8 cellular contexts compared by ENCODE assay signal in the genomic region with DNA sequence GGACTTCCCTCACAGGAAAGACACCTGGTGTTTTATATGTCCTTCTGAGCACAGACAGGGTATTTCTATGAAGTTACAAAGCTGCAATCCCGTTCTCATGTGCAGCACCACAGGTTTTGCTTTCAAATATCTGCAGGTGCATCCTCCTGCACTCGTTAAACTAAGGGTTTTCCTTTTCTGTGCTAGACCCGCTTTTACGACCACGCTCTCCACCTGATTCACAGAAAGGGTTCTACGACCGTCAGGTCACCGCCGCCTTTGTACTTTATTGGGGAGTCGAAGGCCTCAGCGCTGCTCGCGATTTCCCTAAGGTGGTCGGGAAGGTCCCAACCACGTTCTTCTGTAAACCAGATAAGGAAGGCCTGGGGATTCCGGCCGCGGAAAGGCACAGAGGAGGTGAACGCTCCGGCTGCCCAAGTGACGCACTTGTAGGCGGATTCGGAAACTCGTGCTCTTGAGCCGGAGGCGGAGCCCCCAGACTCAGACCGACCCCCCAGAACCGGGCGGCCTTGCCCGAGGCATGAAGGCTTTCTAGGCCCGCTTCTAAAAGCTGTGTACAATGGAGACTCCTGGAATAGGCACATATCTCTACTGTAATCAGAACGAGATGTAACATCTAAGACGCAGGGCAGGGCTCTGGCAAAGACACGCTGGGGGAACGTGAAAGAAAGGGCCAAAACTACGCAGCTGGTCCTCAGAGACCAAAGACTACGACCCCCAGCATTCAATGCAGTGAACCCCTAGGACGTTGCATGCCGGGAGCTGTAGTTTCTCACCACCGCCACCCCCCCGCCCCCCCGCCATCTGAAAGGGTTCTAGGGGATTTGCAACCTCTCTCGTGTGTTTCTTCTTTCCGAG. TPM values are rescaled to one million over a fixed set of nuclear protein-coding genes. Genes with fewer than 3 reads are reported as not detected.
DNase-seq lines count a peak whose midpoint lies in the region; ATAC-seq, FAIRE-seq and TF ChIP-seq lines count a peak whose summit lies in the region.

No MANE protein-coding gene starts in this region.

- peaks cover 31% of the 10 kb centered on the region for H3K4me1 Mint-ChIP-seq in WTC11

- CTCF ChIA-PET in WTC11 (lab: Charles Lee): interaction anchor here (0.6 to 1.5 kb wide), 9 partner anchors 36 to 297 kb away, joined by 3 to 6 read pairs (median 4); a partner anchor contains a TSS

- H3K9me3 Mint-ChIP-seq in WTC11: no peaks in the 10 kb centered on the region

- H3K27ac Mint-ChIP-seq in WTC11: peak overlapping the region; percentile 99

- peak overlapping the region; percentile 94 for H3K27ac ChIP-seq in skeletal muscle tissue (ENCODE audit: low read depth, low read length)

- H3K36me3 ChIP-seq in bronchial epithelial cell (ENCODE audit: control insufficient read depth, insufficient read depth, low read length): peaks cover 8% of the 10 kb centered on the region
- H3K36me3 ChIP-seq in skeletal muscle tissue (ENCODE audit: control insufficient read depth in 3 of 3, insufficient read depth in 3 of 3, low read length in 3 of 3): peaks cover 9 to 16% (median 15%) of the 10 kb centered on the region in 3 donors

- peak overlapping the region; percentile 52 for H3K4me3 ChIP-seq in bronchial epithelial cell (ENCODE audit: low read depth, low read length)
- peak overlapping the region; percentile 72 to 88 (median 76) for H3K4me3 ChIP-seq in skeletal muscle tissue (ENCODE audit: low read length in 3 of 3)

- DNase-seq in NCI-H226 (peak; percentile 84), WTC11 (ENCODE audit: low spot score) (peak; percentile 78), bronchial epithelial cell (ENCODE audit: low read depth) (peak; percentile 86), iPS-NIHi11 (ENCODE audit: low spot score) (peak; percentile 82)

- TF ChIP-seq CTCF in WTC11 (IDR thresholded peaks at IDR 0.05): no peak
- no peak for TF ChIP-seq CTCF in bronchial epithelial cell (IDR thresholded peaks at IDR 0.05; ENCODE audit: insufficient read depth, low read length, severe bottlenecking)

- no peaks in the 10 kb centered on the region for H3K27me3 Mint-ChIP-seq in WTC11 (ENCODE audit: low read depth)

- H3K4me3 Mint-ChIP-seq in WTC11: peak overlapping the region; percentile 87

- peak; percentile 13 for ATAC-seq in GM18519 (IDR thresholded peaks at IDR 0.05; ENCODE audit: low FRiP score, unreplicated experiment)
- peak; percentile 28 for ATAC-seq in HG03135 (IDR thresholded peaks at IDR 0.05; ENCODE audit: unreplicated experiment)
- ATAC-seq in WTC11: peak; percentile 56
- no peak for ATAC-seq in HG03469 (IDR thresholded peaks at IDR 0.05; ENCODE audit: unreplicated experiment)

- no peaks in the 10 kb centered on the region for H3K9me3 ChIP-seq in skeletal muscle tissue (ENCODE audit: control insufficient read depth in 3 of 3, low read length in 3 of 3)

- H3K4me1 ChIP-seq in skeletal muscle tissue (ENCODE audit: control insufficient read depth in 3 of 3, insufficient read depth in 3 of 3, low read length in 3 of 3): peaks cover 42 to 47% (median 44%) of the 10 kb centered on the region in 3 donors

- FAIRE-seq in bronchial epithelial cell (lab: Jason Lieb, UNC): no peak

- POLR2A ChIA-PET in WTC11 (lab: Charles Lee): interaction anchor here (0.6 to 1.6 kb wide), 12 partner anchors 8 to 1178 kb away, joined by 3 to 22 read pairs (median 4); a partner anchor contains a TSS

- H3K27me3 ChIP-seq in bronchial epithelial cell (ENCODE audit: control insufficient read depth, insufficient read depth, low read length) (no peaks in the 10 kb centered on the region), skeletal muscle tissue (ENCODE audit: control insufficient read depth in 3 of 3, insufficient read depth in 3 of 3, low read length in 3 of 3) (no peaks in the 10 kb centered on the region)

- H3K36me3 Mint-ChIP-seq in WTC11: peaks cover 33% of the 10 kb centered on the region

- peak overlapping the region; percentile 79 to 93 (median 85) for H3K9ac ChIP-seq in skeletal muscle tissue (ENCODE audit: low read depth in 1 of 3, low read length in 3 of 3)

TF ChIP-seq in WTC11, 78 proteins besides CTCF, POLR2A, EP300 and RAD21:
- TF ChIP-seq, protein P1, sequence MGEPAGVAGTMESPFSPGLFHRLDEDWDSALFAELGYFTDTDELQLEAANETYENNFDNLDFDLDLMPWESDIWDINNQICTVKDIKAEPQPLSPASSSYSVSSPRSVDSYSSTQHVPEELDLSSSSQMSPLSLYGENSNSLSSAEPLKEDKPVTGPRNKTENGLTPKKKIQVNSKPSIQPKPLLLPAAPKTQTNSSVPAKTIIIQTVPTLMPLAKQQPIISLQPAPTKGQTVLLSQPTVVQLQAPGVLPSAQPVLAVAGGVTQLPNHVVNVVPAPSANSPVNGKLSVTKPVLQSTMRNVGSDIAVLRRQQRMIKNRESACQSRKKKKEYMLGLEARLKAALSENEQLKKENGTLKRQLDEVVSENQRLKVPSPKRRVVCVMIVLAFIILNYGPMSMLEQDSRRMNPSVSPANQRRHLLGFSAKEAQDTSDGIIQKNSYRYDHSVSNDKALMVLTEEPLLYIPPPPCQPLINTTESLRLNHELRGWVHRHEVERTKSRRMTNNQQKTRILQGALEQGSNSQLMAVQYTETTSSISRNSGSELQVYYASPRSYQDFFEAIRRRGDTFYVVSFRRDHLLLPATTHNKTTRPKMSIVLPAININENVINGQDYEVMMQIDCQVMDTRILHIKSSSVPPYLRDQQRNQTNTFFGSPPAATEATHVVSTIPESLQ (CRISPR knock-in tag; IDR thresholded peaks at IDR 0.05): no peak
- TF ChIP-seq MXD4 (CRISPR knock-in tag; IDR thresholded peaks at IDR 0.05; ENCODE audit: borderline replicate concordance) (no peak), CREM (CRISPR knock-in tag; IDR thresholded peaks at IDR 0.05) (peak; percentile 70; the same call in 1 of the 2 replicates), ZNF423 (CRISPR knock-in tag; IDR thresholded peaks at IDR 0.05) (no peak), ZNF317 (CRISPR knock-in tag; IDR thresholded peaks at IDR 0.05; ENCODE audit: borderline replicate concordance, low read depth) (no peak), JAZF1 (CRISPR knock-in tag; IDR thresholded peaks at IDR 0.05) (no peak), ZBTB21 (CRISPR knock-in tag; IDR thresholded peaks at IDR 0.05; ENCODE audit: borderline replicate concordance) (no peak), TEAD1 (CRISPR knock-in tag; IDR thresholded peaks at IDR 0.05) (peak; percentile 69; the same call in 1 of the 2 replicates), CREB1 (CRISPR knock-in tag; IDR thresholded peaks at IDR 0.05) (peak; percentile 25; the same call in 1 of the 2 replicates), RORB (CRISPR knock-in tag; IDR thresholded peaks at IDR 0.05) (no peak)
- TF ChIP-seq, protein P2, sequence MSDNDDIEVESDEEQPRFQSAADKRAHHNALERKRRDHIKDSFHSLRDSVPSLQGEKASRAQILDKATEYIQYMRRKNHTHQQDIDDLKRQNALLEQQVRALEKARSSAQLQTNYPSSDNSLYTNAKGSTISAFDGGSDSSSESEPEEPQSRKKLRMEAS (CRISPR knock-in tag; IDR thresholded peaks at IDR 0.05): peak; percentile 49
- TF ChIP-seq, protein P3, sequence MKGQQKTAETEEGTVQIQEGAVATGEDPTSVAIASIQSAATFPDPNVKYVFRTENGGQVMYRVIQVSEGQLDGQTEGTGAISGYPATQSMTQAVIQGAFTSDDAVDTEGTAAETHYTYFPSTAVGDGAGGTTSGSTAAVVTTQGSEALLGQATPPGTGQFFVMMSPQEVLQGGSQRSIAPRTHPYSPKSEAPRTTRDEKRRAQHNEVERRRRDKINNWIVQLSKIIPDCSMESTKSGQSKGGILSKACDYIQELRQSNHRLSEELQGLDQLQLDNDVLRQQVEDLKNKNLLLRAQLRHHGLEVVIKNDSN (CRISPR knock-in tag; IDR thresholded peaks at IDR 0.05): 0 out of 2 replicates have a peak, but pooled peaks have one; percentile 38
- TF ChIP-seq, protein P4, sequence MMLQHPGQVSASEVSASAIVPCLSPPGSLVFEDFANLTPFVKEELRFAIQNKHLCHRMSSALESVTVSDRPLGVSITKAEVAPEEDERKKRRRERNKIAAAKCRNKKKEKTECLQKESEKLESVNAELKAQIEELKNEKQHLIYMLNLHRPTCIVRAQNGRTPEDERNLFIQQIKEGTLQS (CRISPR knock-in tag; conservative IDR thresholded peaks at IDR 0.05): no peak
- TF ChIP-seq, protein P5, sequence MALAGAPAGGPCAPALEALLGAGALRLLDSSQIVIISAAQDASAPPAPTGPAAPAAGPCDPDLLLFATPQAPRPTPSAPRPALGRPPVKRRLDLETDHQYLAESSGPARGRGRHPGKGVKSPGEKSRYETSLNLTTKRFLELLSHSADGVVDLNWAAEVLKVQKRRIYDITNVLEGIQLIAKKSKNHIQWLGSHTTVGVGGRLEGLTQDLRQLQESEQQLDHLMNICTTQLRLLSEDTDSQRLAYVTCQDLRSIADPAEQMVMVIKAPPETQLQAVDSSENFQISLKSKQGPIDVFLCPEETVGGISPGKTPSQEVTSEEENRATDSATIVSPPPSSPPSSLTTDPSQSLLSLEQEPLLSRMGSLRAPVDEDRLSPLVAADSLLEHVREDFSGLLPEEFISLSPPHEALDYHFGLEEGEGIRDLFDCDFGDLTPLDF (CRISPR knock-in tag; IDR thresholded peaks at IDR 0.05): 0 out of 2 replicates have a peak, but pooled peaks have one; percentile 38
- TF ChIP-seq, protein P6, sequence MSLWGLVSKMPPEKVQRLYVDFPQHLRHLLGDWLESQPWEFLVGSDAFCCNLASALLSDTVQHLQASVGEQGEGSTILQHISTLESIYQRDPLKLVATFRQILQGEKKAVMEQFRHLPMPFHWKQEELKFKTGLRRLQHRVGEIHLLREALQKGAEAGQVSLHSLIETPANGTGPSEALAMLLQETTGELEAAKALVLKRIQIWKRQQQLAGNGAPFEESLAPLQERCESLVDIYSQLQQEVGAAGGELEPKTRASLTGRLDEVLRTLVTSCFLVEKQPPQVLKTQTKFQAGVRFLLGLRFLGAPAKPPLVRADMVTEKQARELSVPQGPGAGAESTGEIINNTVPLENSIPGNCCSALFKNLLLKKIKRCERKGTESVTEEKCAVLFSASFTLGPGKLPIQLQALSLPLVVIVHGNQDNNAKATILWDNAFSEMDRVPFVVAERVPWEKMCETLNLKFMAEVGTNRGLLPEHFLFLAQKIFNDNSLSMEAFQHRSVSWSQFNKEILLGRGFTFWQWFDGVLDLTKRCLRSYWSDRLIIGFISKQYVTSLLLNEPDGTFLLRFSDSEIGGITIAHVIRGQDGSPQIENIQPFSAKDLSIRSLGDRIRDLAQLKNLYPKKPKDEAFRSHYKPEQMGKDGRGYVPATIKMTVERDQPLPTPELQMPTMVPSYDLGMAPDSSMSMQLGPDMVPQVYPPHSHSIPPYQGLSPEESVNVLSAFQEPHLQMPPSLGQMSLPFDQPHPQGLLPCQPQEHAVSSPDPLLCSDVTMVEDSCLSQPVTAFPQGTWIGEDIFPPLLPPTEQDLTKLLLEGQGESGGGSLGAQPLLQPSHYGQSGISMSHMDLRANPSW (CRISPR knock-in tag; conservative IDR thresholded peaks at IDR 0.05; ENCODE audit: low read depth): no peak

RNA-seq across cellular contexts. Expression of a gene that starts 0.9 kb away (rescaled TPM):
- total RNA-seq in WTC11 (2021) (711 to 864 TPM (median 761 TPM) in 3 replicates), bronchial epithelial cell (649 and 677 TPM in 2 replicates), skeletal muscle tissue (216 TPM)

RNA-seq across cellular contexts. Expression of a gene that starts 36.4 kb away (rescaled TPM):
- 28.1 to 33.0 TPM (median 32.6 TPM) in 3 replicates for total RNA-seq in WTC11 (2021)
- total RNA-seq in bronchial epithelial cell: 25.5 and 48.6 TPM in 2 replicates
- 27.1 TPM for total RNA-seq in skeletal muscle tissue
